Comparison of ENCODE assay signal across 4 cellular contexts in the genomic region with DNA sequence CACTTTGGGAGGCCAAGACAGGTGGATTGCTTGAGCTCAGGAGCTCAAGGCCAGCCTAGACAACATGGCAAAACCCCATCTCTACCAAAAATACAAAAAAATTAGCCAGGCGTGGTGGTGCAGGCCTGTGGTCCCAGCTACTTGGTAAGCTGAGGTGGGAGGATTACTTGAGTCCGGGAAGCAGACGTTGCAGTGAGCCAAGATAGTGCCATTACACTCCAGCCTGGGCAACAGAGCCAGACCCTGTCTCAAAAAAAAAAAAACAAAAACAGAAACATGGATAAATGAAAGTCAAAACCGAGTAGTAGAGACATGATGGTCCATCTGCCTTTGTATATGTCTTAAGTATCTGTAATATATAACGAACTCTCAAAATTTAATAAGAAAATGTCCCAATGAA. TPM values are rescaled to one million over a fixed set of nuclear protein-coding genes. Genes with fewer than 3 reads are reported as not detected.
DNase-seq lines count a peak whose midpoint lies in the region; ATAC-seq, FAIRE-seq and TF ChIP-seq lines count a peak whose summit lies in the region.
"Not testable (repeated sequence)": the region's sequence is repeated elsewhere in the genome, so short reads cannot be mapped to it uniquely, and the experiment has no call there.

No MANE protein-coding gene starts in this region.

- POLR2A ChIA-PET in K562 (lab: Yijun Ruan, JAX), result interaction anchor here (0.6 kb wide), 1 partner anchor 16 kb away, joined by 3 read pairs; no protein-coding TSS in a partner anchor

- peak overlapping the region; percentile 28 for H4K8ac ChIP-seq in mesenchymal stem cell (ENCODE audit: low read length)

- intact Hi-C loops in K562 (cut with micrococcal nuclease), result not testable (repeated sequence)

- not testable (repeated sequence) for H2BK5ac ChIP-seq in mesenchymal stem cell (ENCODE audit: low read depth, low read length, poor library complexity, severe bottlenecking)

- not testable (repeated sequence) for H3K18ac ChIP-seq in mesenchymal stem cell (ENCODE audit: low read depth in 1 of 2, low read length in 2 of 2)

- H3K14ac ChIP-seq in mesenchymal stem cell (ENCODE audit: low read length in 2 of 2), result not testable (repeated sequence)

- H2AFZ ChIP-seq in K562 (ENCODE audit: low read depth, low read length); mesenchymal stem cell (ENCODE audit: low read depth, low read length): not testable (repeated sequence)

- CTCF ChIA-PET in K562 (lab: Yijun Ruan, JAX; ENCODE audit: low intra/inter-chr PET ratio), result not testable (repeated sequence)

- not testable (repeated sequence) for H3K4ac ChIP-seq in mesenchymal stem cell (ENCODE audit: low read depth in 1 of 2, low read length in 2 of 2)

- not testable (repeated sequence) for H4K20me1 ChIP-seq in K562 (replicated peaks; ENCODE audit: control insufficient read depth, insufficient read depth, low read length)

- not testable (repeated sequence) for H3K9ac ChIP-seq in K562 (ENCODE audit: insufficient read depth in 1 of 2, low read depth in 2 of 2, low read length in 2 of 2); mesenchymal stem cell (ENCODE audit: low read length)

- not testable (repeated sequence) for BruUV-seq in K562 (replicated peaks; lab: Mats Ljungman, UMichigan)

- not testable (repeated sequence) for TF ChIP-seq POLR2A in K562 (conservative IDR thresholded peaks at IDR 0.05)

- not testable (repeated sequence) for ATAC-seq in K562

- 49% methylated on average over 5 of the region's 5 CpGs for WGBS in K562 (ENCODE audit: insufficient coverage, low coverage, missing lambda C conversion rate)
- WGBS in mesenchymal stem cell, result 100% methylated on average over 3 of the region's 5 CpGs

- H3K23ac ChIP-seq in mesenchymal stem cell (ENCODE audit: low read length in 2 of 2), result not testable (repeated sequence)

- not testable (repeated sequence) for H2AK5ac ChIP-seq in mesenchymal stem cell (ENCODE audit: low read length, severe bottlenecking)

- H4K91ac ChIP-seq in mesenchymal stem cell (ENCODE audit: low read length), result not testable (repeated sequence)

- H3K79me1 ChIP-seq in mesenchymal stem cell (replicated peaks; ENCODE audit: low read length, poor library complexity, severe bottlenecking), result not testable (repeated sequence)

- not testable (repeated sequence) for H3K27me3 ChIP-seq in K562 (ENCODE audit: control insufficient read depth in 2 of 2, insufficient read depth in 2 of 2, low read length in 2 of 2); mesenchymal stem cell (ENCODE audit: control insufficient read depth in 1 of 2, insufficient read depth in 1 of 2, low read length in 2 of 2)

- H3K4me2 ChIP-seq in K562 (ENCODE audit: insufficient read depth, low read length); mesenchymal stem cell (ENCODE audit: low read length, poor library complexity, severe bottlenecking): not testable (repeated sequence)

- DNase-seq in K562 (ENCODE audit: extremely low read depth in 1 of 4, low spot score in 3 of 4); epithelial cell of prostate (ENCODE audit: low read depth, low spot score); mesenchymal stem cell: not testable (repeated sequence)

- not testable (repeated sequence) for H3K9me1 ChIP-seq in K562 (ENCODE audit: control insufficient read depth, insufficient read depth, low read length)

- TF ChIP-seq EP300 in K562 (IDR thresholded peaks at IDR 0.05; ENCODE audit: low read length), result not testable (repeated sequence)

- TF ChIP-seq RAD21 in K562 (CRISPR knock-in tag; conservative IDR thresholded peaks at IDR 0.05 in 1 of 2, IDR thresholded peaks at IDR 0.05 in 1 of 2), result not testable (repeated sequence)

- H2BK120ac ChIP-seq in mesenchymal stem cell (ENCODE audit: low read depth, low read length), result not testable (repeated sequence)

- H3K36me3 ChIP-seq in K562 (ENCODE audit: control insufficient read depth, insufficient read depth, low read length) (peaks cover 40% of the 10 kb centered on the region), mesenchymal stem cell (ENCODE audit: control insufficient read depth in 1 of 2, insufficient read depth in 2 of 2, low read depth in 1 of 2, low read length in 2 of 2) (peaks cover 3 to 12% of the 10 kb centered on the region in 2 experiments)

- in situ Hi-C loops in K562 (cut with MboI), result not testable (repeated sequence)

- H2BK12ac ChIP-seq in mesenchymal stem cell (ENCODE audit: low read length in 2 of 2), result not testable (repeated sequence)

- H3K9me3 ChIP-seq in K562 (replicated peaks; ENCODE audit: control insufficient read depth, insufficient read depth, low read depth, low read length); mesenchymal stem cell (ENCODE audit: control insufficient read depth, low read length): not testable (repeated sequence)

- FAIRE-seq in K562 (lab: Jason Lieb, UNC), result not testable (repeated sequence)

- H3K4me3 ChIP-seq in K562; mesenchymal stem cell (ENCODE audit: insufficient read depth in 1 of 2, low read depth in 1 of 2, low read length in 2 of 2): not testable (repeated sequence)

- H2BK15ac ChIP-seq in mesenchymal stem cell (ENCODE audit: low read depth, poor library complexity, severe bottlenecking), result not testable (repeated sequence)

- H3K27ac ChIP-seq in VCaP, result peak overlapping the region; percentile 97
- H3K27ac ChIP-seq in K562 (ENCODE audit: extremely low read depth, low read depth, low read length); mesenchymal stem cell (ENCODE audit: low read length, poor library complexity, severe bottlenecking): not testable (repeated sequence)
- H3K27ac ChIP-seq in epithelial cell of prostate, result peak overlapping the region; percentile 100

- H3K79me2 ChIP-seq in K562 (ENCODE audit: control insufficient read depth, insufficient read depth, low read length), result peaks cover 97% of the 10 kb centered on the region

- peaks cover 3 to 38% of the 10 kb centered on the region in 2 experiments for H3K4me1 ChIP-seq in K562 (replicated peaks in 1 of 2; ENCODE audit: control insufficient read depth in 2 of 2, insufficient read depth in 2 of 2, low read length in 2 of 2)
- not testable (repeated sequence) for H3K4me1 ChIP-seq in mesenchymal stem cell (ENCODE audit: control insufficient read depth, insufficient read depth, low read depth, low read length)

- not testable (repeated sequence) for TF ChIP-seq CTCF in VCaP (conservative IDR thresholded peaks at IDR 0.05); K562 (IDR thresholded peaks at IDR 0.05 in 2 of 3, conservative IDR thresholded peaks at IDR 0.05 in 1 of 3; ENCODE audit: insufficient read depth in 2 of 3, low read depth in 1 of 3, low read length in 3 of 3)

TF ChIP-seq in K562, 482 proteins besides CTCF, POLR2A, EP300 and RAD21:
- peak; percentile 96 for TF ChIP-seq ZNF121 (CRISPR knock-in tag; conservative IDR thresholded peaks at IDR 0.05)

RNA-seq across cellular contexts. Expression of a gene that starts 7.2 kb away (rescaled TPM):
- total RNA-seq in K562 (2011; cell fraction: chromatin; rRNA removed; ENCODE audit: low replicate concordance), result 227 and 404 TPM in 2 replicates
- total RNA-seq in K562 (2011; cell fraction: nucleolus; rRNA removed), result 86.1 and 111 TPM in 2 replicates
- total RNA-seq in K562 (2011; cell fraction: nucleoplasm; rRNA removed), result 148 and 198 TPM in 2 replicates
- total RNA-seq in K562 (2014; rRNA removed) (95.7 and 100 TPM in 2 replicates), K562 (2014; rRNA removed; fragmentation: Illumina TruSeq; extraction: Trizol) (77.5 and 91.2 TPM in 2 replicates), K562 (2015; rRNA removed; fragmentation: Illumina TruSeq; extraction: Trizol) (86.4 and 92.5 TPM in 2 replicates), K562 (2021) (83.2 and 95.5 TPM in 2 replicates)
- polyA plus RNA-seq in K562 (2011; rRNA removed) (131 and 136 TPM in 2 replicates), K562 (2014; fragmentation: Illumina TruSeq; extraction: Trizol) (55.4 and 84.5 TPM in 2 replicates), K562 (2014; fragmentation: Nextera tagmentation; extraction: Ambion mirVana) (10 to 100 TPM; 23.5 to 35.1 TPM), K562 (2014; rRNA removed) (56.0 and 57.5 TPM in 2 replicates)
- polyA plus RNA-seq in K562 (2011; cell fraction: cytosol; rRNA removed), result 91.1 and 105 TPM in 2 replicates
- polyA plus RNA-seq in K562 (2011; cell fraction: nucleus; rRNA removed), result 191 and 198 TPM in 2 replicates
- polyA plus RNA-seq in K562 (2012), result 46.2 and 49.6 TPM in 2 replicates
- 277 and 310 TPM in 2 replicates for polyA minus RNA-seq in K562 (2011; rRNA and poly(A)+ RNA removed)
- polyA minus RNA-seq in K562 (2011; cell fraction: cytosol; rRNA and poly(A)+ RNA removed), result 99.1 and 116 TPM in 2 replicates
- polyA minus RNA-seq in K562 (2011; cell fraction: nucleus; rRNA and poly(A)+ RNA removed), result 93.0 and 173 TPM in 2 replicates
- polyA plus RNA-seq in mesenchymal stem cell (2013, experiment 1 of 2), result 61.2 TPM
- 58.8 TPM for polyA plus RNA-seq in mesenchymal stem cell (2013, experiment 2 of 2)
